Comparison of ENCODE assay signal across 14 cellular contexts in genomic region chr4:33924239-33924638, GRCh38.
A peak's percentile ranks its signal among the peaks of the same experiment; 100 is the strongest.
DNase-seq lines count a peak whose midpoint lies in the region; ATAC-seq, FAIRE-seq and TF ChIP-seq lines count a peak whose summit lies in the region.
"Had no signal": no experiment of that assay in that cellular context is flagged by ENCODE, and none has a peak within 500 bp of the region (broad histone marks: within the 10 kb centered on the region; RNA-seq: fewer than 3 reads in every experiment).

No MANE protein-coding gene starts in this region.

- H3K4me1 Mint-ChIP-seq in activated CD4-positive, alpha-beta T cell treated with anti-CD3 and anti-CD28 coated beads, Interleukin-2, amount 10 ng/mL, durations not matched to agents 24 days and 14 days: no peaks in the 10 kb centered on the region

- H3K9me3 Mint-ChIP-seq in activated CD4-positive, alpha-beta T cell treated with anti-CD3 and anti-CD28 coated beads, Interleukin-2, amount 10 ng/mL, durations not matched to agents 24 days and 14 days: peaks cover 5% of the 10 kb centered on the region

- intact Hi-C loops in activated CD4-positive, alpha-beta T cell treated with anti-CD3 and anti-CD28 coated beads, Interleukin-2, amount 10 ng/mL, durations not matched to agents 24 days and 14 days (cut with micrococcal nuclease): no loop called here

- H3K36me3 Mint-ChIP-seq in activated CD4-positive, alpha-beta T cell treated with anti-CD3 and anti-CD28 coated beads, Interleukin-2, amount 10 ng/mL, durations not matched to agents 24 days and 14 days (ENCODE audit: low read depth): no peaks in the 10 kb centered on the region

- no peak for ATAC-seq in GM19035 (IDR thresholded peaks at IDR 0.05; ENCODE audit: unreplicated experiment)
- ATAC-seq: stimulated activated naive CD8-positive, alpha-beta T cell treated with anti-CD3 and anti-CD28 coated beads, Interleukin-15, Interleukin-2, amounts not matched to agents 100 U/mL and 50 U/mL, for 24 hours had no signal

- peak; percentile 95 for FAIRE-seq in H54 (lab: Jason Lieb, UNC)
- peak; percentile 79 for FAIRE-seq in RCC 7860 (lab: Jason Lieb, UNC)

- no peak overlapping the region for H3K4me3 Mint-ChIP-seq in activated CD4-positive, alpha-beta T cell treated with anti-CD3 and anti-CD28 coated beads, Interleukin-2, amount 10 ng/mL, durations not matched to agents 24 days and 14 days

- no peak overlapping the region for H3K4me3 ChIP-seq in fibroblast of pulmonary artery (replicated peaks; ENCODE audit: low read depth, low read length)

- no peak for TF ChIP-seq CTCF in fibroblast of pulmonary artery (IDR thresholded peaks at IDR 0.05; ENCODE audit: low read length, missing control alignments)

- peak; percentile 5 for DNase-seq in H54 (ENCODE audit: insufficient read length, low spot score)
- peak; percentile 71 for DNase-seq in RCC 7860 (ENCODE audit: low spot score)
- peak; percentile 41 for DNase-seq in fibroblast of pulmonary artery (ENCODE audit: low read depth)
- DNase-seq in retina: peak; percentile 24
- no peak for DNase-seq in activated CD4-positive, alpha-beta T cell treated with anti-CD3 and anti-CD28 coated beads, Interleukin-2, amount 10 ng/mL, durations not matched to agents 24 days and 14 days
- DNase-seq in NCI-H1105 treated with DMSO at 0.1 percent for 48 hours (lab: John Stamatoyannopoulos, UW): no peak
- no peak for DNase-seq in SIG-M5 (lab: John Stamatoyannopoulos, UW)
- DNase-seq: DMS 273 treated with DMSO at 0.1 percent for 48 hours; KBM-7; NCI-H82; stimulated activated CD4-positive, alpha-beta T cell treated with anti-CD3 and anti-CD28 coated beads, Interleukin-12 subunit alpha, Interleukin-12 subunit beta, amount 100 ng/mL, for 4 hours; stimulated activated naive CD8-positive, alpha-beta T cell treated with anti-CD3 and anti-CD28 coated beads, Interleukin-15, Interleukin-2, amounts not matched to agents 100 U/mL and 50 U/mL, for 24 hours; T-helper 9 cell had no signal

- H3K27ac Mint-ChIP-seq in activated CD4-positive, alpha-beta T cell treated with anti-CD3 and anti-CD28 coated beads, Interleukin-2, amount 10 ng/mL, durations not matched to agents 24 days and 14 days: no peak overlapping the region

- no peaks in the 10 kb centered on the region for H3K27me3 Mint-ChIP-seq in activated CD4-positive, alpha-beta T cell treated with anti-CD3 and anti-CD28 coated beads, Interleukin-2, amount 10 ng/mL, durations not matched to agents 24 days and 14 days

- peak; percentile 25; the same call in 1 of the 2 replicates for TF ChIP-seq POLR2A in H54 (IDR thresholded peaks at IDR 0.05; ENCODE audit: low read depth, low read length)

Comparison
In these comparisons a context has a peak if more than half of its experiments do, and no peak if none do; other contexts are left out.
1. DNase-seq: peak in H54 (single experiment), RCC 7860 (single experiment), fibroblast of pulmonary artery (single experiment) and retina (single experiment); none in activated CD4-positive, alpha-beta T cell treated with anti-CD3 and anti-CD28 coated beads, Interleukin-2, amount 10 ng/mL, durations not matched to agents 24 days and 14 days (single experiment), NCI-H1105 treated with DMSO at 0.1 percent for 48 hours (single experiment) and SIG-M5 (single experiment).